In genomic region chr5:102554728-102555127, GRCh38 we compare ENCODE assay signal across 10 cellular contexts. TPM values are rescaled to one million over a fixed set of nuclear protein-coding genes. Genes with fewer than 3 reads are reported as not detected.
DNase-seq lines count a peak whose midpoint lies in the region; TF ChIP-seq lines count a peak whose summit lies in the region.
"Had no signal": no experiment of that assay in that cellular context is flagged by ENCODE, and none has a peak within 500 bp of the region (broad histone marks: within the 10 kb centered on the region; RNA-seq: fewer than 3 reads in every experiment).

No MANE protein-coding gene starts in this region.

- no peak for TF ChIP-seq EP300 in suprapubic skin (IDR thresholded peaks at IDR 0.05)

- no peak for TF ChIP-seq POLR2A in suprapubic skin (IDR thresholded peaks at IDR 0.05)

- no peak overlapping the region for H3K27ac Mint-ChIP-seq in activated CD4-positive, alpha-beta T cell treated with anti-CD3 and anti-CD28 coated beads, Interleukin-2, amount 10 ng/mL, durations not matched to agents 24 days and 14 days

- DNase-seq in NCI-H510A treated with DMSO at 0.1 percent for 48 hours (lab: John Stamatoyannopoulos, UW): peak; percentile 1
- DNase-seq in NCI-H510A (lab: John Stamatoyannopoulos, UW): no peak
- DNase-seq in LHCN-M2 (ENCODE audit: low read depth): peak; percentile 19
- peak; percentile 29 for DNase-seq in SW480 (ENCODE audit: low spot score)
- DNase-seq in suprapubic skin (ENCODE audit: low spot score in 2 of 2): no peak
- no peak for DNase-seq in activated CD4-positive, alpha-beta T cell treated with anti-CD3 and anti-CD28 coated beads, Interleukin-2, amount 10 ng/mL, durations not matched to agents 24 days and 14 days
- no peak for DNase-seq in T-helper 9 cell

- no peaks in the 10 kb centered on the region for H3K4me1 Mint-ChIP-seq in activated CD4-positive, alpha-beta T cell treated with anti-CD3 and anti-CD28 coated beads, Interleukin-2, amount 10 ng/mL, durations not matched to agents 24 days and 14 days

- H3K9me3 ChIP-seq in neuron (ENCODE audit: low read length): peaks cover 3% of the 10 kb centered on the region
- no peaks in the 10 kb centered on the region for H3K9me3 ChIP-seq in suprapubic skin

- TF ChIP-seq CTCF in suprapubic skin (IDR thresholded peaks at IDR 0.05): no peak

- no peaks in the 10 kb centered on the region for H3K27me3 ChIP-seq in neuron (ENCODE audit: insufficient read depth, low read length)
- H3K27me3 ChIP-seq in suprapubic skin: no peaks in the 10 kb centered on the region

- H3K4me3 Mint-ChIP-seq in activated CD4-positive, alpha-beta T cell treated with anti-CD3 and anti-CD28 coated beads, Interleukin-2, amount 10 ng/mL, durations not matched to agents 24 days and 14 days: no peak overlapping the region

- H3K4me1 ChIP-seq in neuron (ENCODE audit: insufficient read depth, low read length) (peaks cover 21% of the 10 kb centered on the region), suprapubic skin (no peaks in the 10 kb centered on the region)

- H3K27me3 Mint-ChIP-seq in activated CD4-positive, alpha-beta T cell treated with anti-CD3 and anti-CD28 coated beads, Interleukin-2, amount 10 ng/mL, durations not matched to agents 24 days and 14 days: peaks cover 2% of the 10 kb centered on the region

- no peak overlapping the region for H3K4me3 ChIP-seq in neuron (ENCODE audit: low read length)
- no peak overlapping the region for H3K4me3 ChIP-seq in suprapubic skin
- H3K4me3 ChIP-seq: skin epidermis had no signal

- H2AFZ ChIP-seq in neuron (ENCODE audit: low read depth, low read length): peak overlapping the region; percentile 18

- no peaks in the 10 kb centered on the region for H3K9me3 Mint-ChIP-seq in activated CD4-positive, alpha-beta T cell treated with anti-CD3 and anti-CD28 coated beads, Interleukin-2, amount 10 ng/mL, durations not matched to agents 24 days and 14 days

- no peak overlapping the region for H3K27ac ChIP-seq in suprapubic skin
- H3K27ac ChIP-seq: skin epidermis had no signal

- H3K36me3 ChIP-seq in neuron (ENCODE audit: insufficient read depth, low read length): no peaks in the 10 kb centered on the region
- no peaks in the 10 kb centered on the region for H3K36me3 ChIP-seq in suprapubic skin

- 87% methylated on average over 1 of the region's 1 CpG for WGBS in suprapubic skin

- intact Hi-C loops in activated CD4-positive, alpha-beta T cell treated with anti-CD3 and anti-CD28 coated beads, Interleukin-2, amount 10 ng/mL, durations not matched to agents 24 days and 14 days (cut with micrococcal nuclease): no loop called here

- no peaks in the 10 kb centered on the region for H3K36me3 Mint-ChIP-seq in activated CD4-positive, alpha-beta T cell treated with anti-CD3 and anti-CD28 coated beads, Interleukin-2, amount 10 ng/mL, durations not matched to agents 24 days and 14 days (ENCODE audit: low read depth)

RNA-seq across cellular contexts. Expression of gene SLCO6A1, which starts 55.9 kb away (rescaled TPM):
- total RNA-seq in LHCN-M2 (2014; rRNA removed) (not detected in 2 replicates), suprapubic skin (not detected)
- polyA plus RNA-seq in LHCN-M2 (2012): not detected
- not detected in 2 replicates for total RNA-seq in activated CD4-positive, alpha-beta T cell treated with anti-CD3 and anti-CD28 coated beads, Interleukin-2, amount 10 ng/mL, durations not matched to agents 24 days and 14 days
- total RNA-seq: cerebellum had no signal

Comparison
In these comparisons a context has a peak if more than half of its experiments do, and no peak if none do; other contexts are left out.
1. DNase-seq: peak in NCI-H510A treated with DMSO at 0.1 percent for 48 hours (single experiment), LHCN-M2 (single experiment) and SW480 (single experiment); none in NCI-H510A (single experiment), suprapubic skin (0 of 2), activated CD4-positive, alpha-beta T cell treated with anti-CD3 and anti-CD28 coated beads, Interleukin-2, amount 10 ng/mL, durations not matched to agents 24 days and 14 days (single experiment) and T-helper 9 cell (single experiment).